Comparison of ENCODE assay signal across 19 cellular contexts in genomic region chr1:53303651-53304515, GRCh38. TPM values are rescaled to one million over a fixed set of nuclear protein-coding genes. Genes with fewer than 3 reads are reported as not detected.
A peak's percentile ranks its signal among the peaks of the same experiment; 100 is the strongest.
DNase-seq lines count a peak whose midpoint lies in the region; ATAC-seq and TF ChIP-seq lines count a peak whose summit lies in the region.
"Had no signal": no experiment of that assay in that cellular context is flagged by ENCODE, and none has a peak within 500 bp of the region (broad histone marks: within the 10 kb centered on the region; RNA-seq: fewer than 3 reads in every experiment).

No MANE protein-coding gene starts in this region.

- H3K4me1 Mint-ChIP-seq in stimulated activated naive B cell treated with anti-CD40 and anti-IgM and Interleukin-4, amounts not matched to agents 10 μg/mL and 1 μg/mL and 100 μg/mL, for 72 hours = peaks cover 19 to 34% of the 10 kb centered on the region in 2 donors

- CTCF ChIA-PET in RWPE1 (lab: Yijun Ruan, JAX) = no interaction called here

- POLR2A ChIA-PET in RWPE1 (lab: Yijun Ruan, JAX; ENCODE audit: low non-redundant PET) = no interaction called here

- H3K4me3 ChIP-seq in dorsolateral prefrontal cortex = peak overlapping the region in 5 of 59 donors; percentile 8 to 20 (median 9)
- H3K4me3 ChIP-seq: left ventricle myocardium inferior, suprapubic skin had no signal

- H3K9me3 Mint-ChIP-seq in stimulated activated naive B cell treated with anti-CD40 and anti-IgM and Interleukin-4, amounts not matched to agents 10 μg/mL and 1 μg/mL and 100 μg/mL, for 72 hours = no peaks in the 10 kb centered on the region
- H3K9me3 Mint-ChIP-seq: CD4-positive, alpha-beta memory T cell had no signal

- DNase-seq in NCI-H2081 (lab: John Stamatoyannopoulos, UW) (peak; percentile 17 to 26), NCI-H2081 treated with DMSO at 0.1 percent for 48 hours (lab: John Stamatoyannopoulos, UW) (no peak), RWPE1 (ENCODE audit: low spot score) (no peak), dorsolateral prefrontal cortex (peak in 1 of 10 donors; percentile 78), renal cortical epithelial cell (ENCODE audit: low read depth) (peak; percentile 41), superior temporal gyrus (ENCODE audit: extremely low spot score) (no peak)
- no peak for DNase-seq in activated CD4-positive, alpha-beta T cell treated with anti-CD3 and anti-CD28 coated beads for 4 hours
- DNase-seq in stimulated activated naive B cell treated with anti-CD40 and anti-IgM and Interleukin-4, amounts not matched to agents 10 μg/mL and 1 μg/mL and 100 μg/mL, for 72 hours = no peak
- DNase-seq: activated CD4-positive, alpha-beta T cell treated with anti-CD3 and anti-CD28 coated beads, Interleukin-2, amount 50 U/mL, for 4 hours; CD4-positive, alpha-beta memory T cell; effector CD8-positive, alpha-beta T cell; HCEC 1CT; left ventricle myocardium inferior; NCI-H146; retina; SIG-M5; T1000 had no signal

- TF ChIP-seq CTCF in RWPE1 (conservative IDR thresholded peaks at IDR 0.05; ENCODE audit: low read depth) = no peak
- TF ChIP-seq CTCF in dorsolateral prefrontal cortex (IDR thresholded peaks at IDR 0.05 in 54 of 56, conservative IDR thresholded peaks at IDR 0.05 in 2 of 56; ENCODE audit: low read depth in 1 of 56, partially characterized antibody in 56 of 56) = no peak

- no peak for ATAC-seq in stimulated activated naive B cell treated with anti-CD40 and anti-IgM and Interleukin-4, amounts not matched to agents 10 μg/mL and 1 μg/mL and 100 μg/mL, for 72 hours (replicated peaks)

- intact Hi-C loops in dorsolateral prefrontal cortex (cut with DNase I) = no loop called here

- H3K36me3 Mint-ChIP-seq in stimulated activated naive B cell treated with anti-CD40 and anti-IgM and Interleukin-4, amounts not matched to agents 10 μg/mL and 1 μg/mL and 100 μg/mL, for 72 hours = peaks cover 37 to 50% of the 10 kb centered on the region in 2 donors
- H3K36me3 Mint-ChIP-seq: CD4-positive, alpha-beta memory T cell had no signal

- H3K27ac ChIP-seq in RWPE1 (peak overlapping the region; percentile 45), dorsolateral prefrontal cortex (peak overlapping the region in 50 of 59 donors; percentile 8 to 81 (median 56))
- H3K27ac ChIP-seq: KMS-11, left ventricle myocardium inferior, suprapubic skin had no signal

- no peak overlapping the region for H3K4me3 Mint-ChIP-seq in stimulated activated naive B cell treated with anti-CD40 and anti-IgM and Interleukin-4, amounts not matched to agents 10 μg/mL and 1 μg/mL and 100 μg/mL, for 72 hours
- H3K4me3 Mint-ChIP-seq: CD4-positive, alpha-beta memory T cell had no signal

- H3K27me3 Mint-ChIP-seq in stimulated activated naive B cell treated with anti-CD40 and anti-IgM and Interleukin-4, amounts not matched to agents 10 μg/mL and 1 μg/mL and 100 μg/mL, for 72 hours = no peaks in the 10 kb centered on the region
- H3K27me3 Mint-ChIP-seq: CD4-positive, alpha-beta memory T cell had no signal

- H3K27me3 ChIP-seq in dorsolateral prefrontal cortex = no peaks in the 10 kb centered on the region
- H3K27me3 ChIP-seq: suprapubic skin had no signal

- H3K27ac Mint-ChIP-seq in stimulated activated naive B cell treated with anti-CD40 and anti-IgM and Interleukin-4, amounts not matched to agents 10 μg/mL and 1 μg/mL and 100 μg/mL, for 72 hours = no peak overlapping the region

RNA-seq across cellular contexts. Expression of gene LRP8, which starts 24.0 kb away (rescaled TPM):
- total RNA-seq in dorsolateral prefrontal cortex (10 to 100 TPM; 20.5 to 77.6 (median 37.9) TPM), renal cortical epithelial cell (2.9 and 18.9 TPM in 2 replicates)

Comparison
In these comparisons a context has a peak if more than half of its experiments do, and no peak if none do; other contexts are left out.
1. DNase-seq: peak in NCI-H2081 (2 of 2) and renal cortical epithelial cell (single experiment); none in NCI-H2081 treated with DMSO at 0.1 percent for 48 hours (single experiment), RWPE1 (single experiment), activated CD4-positive, alpha-beta T cell treated with anti-CD3 and anti-CD28 coated beads for 4 hours (0 of 2), superior temporal gyrus (single experiment) and stimulated activated naive B cell treated with anti-CD40 and anti-IgM and Interleukin-4, amounts not matched to agents 10 μg/mL and 1 μg/mL and 100 μg/mL, for 72 hours (single experiment).